Comparison of ENCODE assay signal across 17 cellular contexts in the genomic region with DNA sequence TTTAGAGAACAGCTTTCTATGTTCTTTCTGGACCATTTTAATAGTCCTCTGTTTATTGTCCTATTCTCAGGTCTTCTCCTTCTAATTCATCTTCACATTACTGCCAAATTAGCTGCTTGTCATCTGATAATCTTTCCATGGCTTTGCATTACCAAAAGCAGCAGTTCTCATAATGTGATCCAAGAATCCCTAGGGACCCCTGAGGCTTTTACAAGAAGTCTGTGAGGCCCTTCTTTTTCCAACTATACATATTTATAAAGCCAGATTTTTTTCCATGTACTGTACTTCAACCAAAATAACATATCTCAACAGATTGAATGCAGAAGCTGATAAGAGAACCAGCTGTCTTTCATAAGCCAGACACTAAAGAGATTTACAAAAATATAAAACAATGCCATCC.
A peak's percentile ranks its signal among the peaks of the same experiment; 100 is the strongest.
DNase-seq lines count a peak whose midpoint lies in the region; ATAC-seq and TF ChIP-seq lines count a peak whose summit lies in the region.
"Had no signal": no experiment of that assay in that cellular context is flagged by ENCODE, and none has a peak within 500 bp of the region (broad histone marks: within the 10 kb centered on the region; RNA-seq: fewer than 3 reads in every experiment).

No MANE protein-coding gene starts in this region.

- peak; percentile 45 for DNase-seq in DMS 273 (lab: John Stamatoyannopoulos, UW; ENCODE audit: unreplicated experiment)
- no peak for DNase-seq in DMS 273 treated with DMSO at 0.1 percent for 48 hours (lab: John Stamatoyannopoulos, UW)
- DNase-seq in NCI-H2171 (lab: John Stamatoyannopoulos, UW), result peak; percentile 72
- DNase-seq in effector CD8-positive, alpha-beta T cell (lab: John Stamatoyannopoulos, UW), result no peak
- DNase-seq: CD8-positive, alpha-beta T cell; GDM1; GOT3; KG1; NCI-H1048; NCI-H1694; NCI-H2107; NCI-H446 treated with DMSO at 0.1 percent for 48 hours had no signal

- H3K27ac Mint-ChIP-seq in brain (peak overlapping the region in 3 of 5 experiments; percentile 55 to 89 (median 89)), nephron (peak overlapping the region; percentile 63 to 71 (median 69))
- no peak overlapping the region for H3K27ac Mint-ChIP-seq in activated T-helper 17 cell treated with anti-CD3 and anti-CD28 coated beads, Interleukin-2, amount 50 U/mL, for 72 hours
- H3K27ac Mint-ChIP-seq: CD8-positive, alpha-beta T cell had no signal

- H3K9me3 Mint-ChIP-seq in brain, result peaks cover 0 to 15% (median 3%) of the 10 kb centered on the region in 5 experiments
- H3K9me3 Mint-ChIP-seq in nephron, result no peaks in the 10 kb centered on the region
- H3K9me3 Mint-ChIP-seq in activated T-helper 17 cell treated with anti-CD3 and anti-CD28 coated beads, Interleukin-2, amount 50 U/mL, for 72 hours, result peaks cover 3% of the 10 kb centered on the region
- H3K9me3 Mint-ChIP-seq: CD8-positive, alpha-beta T cell had no signal

- H3K27me3 Mint-ChIP-seq in brain (peaks cover 10% of the 10 kb centered on the region), nephron (ENCODE audit: low read depth) (no peaks in the 10 kb centered on the region)
- H3K27me3 Mint-ChIP-seq in activated T-helper 17 cell treated with anti-CD3 and anti-CD28 coated beads, Interleukin-2, amount 50 U/mL, for 72 hours, result peaks cover 17% of the 10 kb centered on the region

- no peaks in the 10 kb centered on the region for H3K36me3 Mint-ChIP-seq in brain
- H3K36me3 Mint-ChIP-seq in nephron (ENCODE audit: low read depth), result no peaks in the 10 kb centered on the region
- H3K36me3 Mint-ChIP-seq in activated T-helper 17 cell treated with anti-CD3 and anti-CD28 coated beads, Interleukin-2, amount 50 U/mL, for 72 hours (ENCODE audit: low read depth), result no peaks in the 10 kb centered on the region
- H3K36me3 Mint-ChIP-seq: CD8-positive, alpha-beta T cell had no signal

- TF ChIP-seq CTCF in brain (conservative IDR thresholded peaks at IDR 0.05), result no peak
- TF ChIP-seq CTCF in nephron (IDR thresholded peaks at IDR 0.05; ENCODE audit: unreplicated experiment in 3 of 3), result no peak

- H3K4me1 Mint-ChIP-seq in brain (peaks cover 15% of the 10 kb centered on the region), nephron (peaks cover 18% of the 10 kb centered on the region)
- H3K4me1 Mint-ChIP-seq in activated T-helper 17 cell treated with anti-CD3 and anti-CD28 coated beads, Interleukin-2, amount 50 U/mL, for 72 hours, result no peaks in the 10 kb centered on the region

- ATAC-seq in GM21515 (IDR thresholded peaks at IDR 0.05; ENCODE audit: unreplicated experiment), result no peak
- no peak for ATAC-seq in activated T-helper 17 cell treated with anti-CD3 and anti-CD28 coated beads, Interleukin-2, amount 50 U/mL, for 72 hours (replicated peaks)
- ATAC-seq: CD8-positive, alpha-beta T cell; HepG2 had no signal

- H3K4me3 Mint-ChIP-seq in brain, result no peak overlapping the region
- no peak overlapping the region for H3K4me3 Mint-ChIP-seq in nephron
- no peak overlapping the region for H3K4me3 Mint-ChIP-seq in activated T-helper 17 cell treated with anti-CD3 and anti-CD28 coated beads, Interleukin-2, amount 50 U/mL, for 72 hours
- H3K4me3 Mint-ChIP-seq: CD8-positive, alpha-beta T cell had no signal

Comparison
In these comparisons a context has a peak if more than half of its experiments do, and no peak if none do; other contexts are left out.
1. DNase-seq: peak in DMS 273 (single experiment) and NCI-H2171 (single experiment); none in DMS 273 treated with DMSO at 0.1 percent for 48 hours (single experiment) and effector CD8-positive, alpha-beta T cell (single experiment).